Comparison of ENCODE assay signal across 15 cellular contexts in the genomic region with DNA sequence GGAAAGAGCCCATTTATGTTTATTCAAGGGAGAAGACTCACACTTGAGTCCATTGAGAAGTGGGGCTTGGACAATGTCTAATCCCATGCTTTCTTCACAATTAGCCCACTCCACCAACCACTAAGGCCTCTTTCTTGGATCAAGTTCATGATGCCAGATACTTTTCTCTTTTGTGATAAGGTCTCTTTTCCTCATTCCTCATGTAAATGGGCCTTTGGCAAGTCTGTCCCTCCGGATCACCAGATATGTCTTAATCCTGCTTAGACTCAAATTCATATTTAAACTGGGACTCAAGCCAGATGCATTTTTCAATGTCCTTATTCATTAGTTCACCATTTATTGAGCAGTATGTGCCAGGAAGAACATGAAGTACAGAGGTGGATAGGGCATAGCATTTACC.
"Had no signal": no experiment of that assay in that cellular context is flagged by ENCODE, and none has a peak within 500 bp of the region (broad histone marks: within the 10 kb centered on the region; RNA-seq: fewer than 3 reads in every experiment).

No MANE protein-coding gene starts in this region.

- H3K27ac ChIP-seq: gastrocnemius medialis, heart right ventricle, neutrophil, psoas muscle, stomach had no signal

- H3K27me3 Mint-ChIP-seq: type B pancreatic cell had no signal

- H3K4me3 ChIP-seq: gastrocnemius medialis, heart right ventricle, mucosa of descending colon, psoas muscle, stomach had no signal

- H3K4me1 ChIP-seq: gastrocnemius medialis, heart right ventricle, psoas muscle, stomach had no signal

- H3K27me3 ChIP-seq: gastrocnemius medialis, heart right ventricle, neutrophil, stomach had no signal

- H3K27ac Mint-ChIP-seq: naive thymus-derived CD8-positive, alpha-beta T cell; type B pancreatic cell had no signal

- H3K4me3 Mint-ChIP-seq: naive thymus-derived CD8-positive, alpha-beta T cell; type B pancreatic cell had no signal

- H3K36me3 ChIP-seq: gastrocnemius medialis, heart right ventricle, neutrophil, stomach had no signal

- H3K36me3 Mint-ChIP-seq: type B pancreatic cell had no signal

- H3K4me1 Mint-ChIP-seq: naive thymus-derived CD8-positive, alpha-beta T cell had no signal

- H3K9me3 Mint-ChIP-seq: type B pancreatic cell had no signal

- H3K9me3 ChIP-seq: gastrocnemius medialis, mucosa of descending colon, neutrophil, psoas muscle had no signal

- DNase-seq: effector memory CD4-positive, alpha-beta T cell; gastrocnemius medialis; heart right ventricle; islet precursor cell; mammary epithelial cell; mucosa of descending colon; naive thymus-derived CD8-positive, alpha-beta T cell; psoas muscle; retina; small intestine; stimulated activated CD4-positive, alpha-beta T cell treated with anti-CD3 and anti-CD28 coated beads, Interleukin-12 subunit alpha, Interleukin-12 subunit beta, amount 100 ng/mL, for 4 hours; stimulated activated naive CD4-positive, alpha-beta T cell; stomach had no signal
